Comparison of ENCODE assay signal across 10 cellular contexts in genomic region chr10:22103701-22104100, GRCh38.
DNase-seq lines count a peak whose midpoint lies in the region; ATAC-seq and TF ChIP-seq lines count a peak whose summit lies in the region.
"Had no signal": no experiment of that assay in that cellular context is flagged by ENCODE, and none has a peak within 500 bp of the region (broad histone marks: within the 10 kb centered on the region; RNA-seq: fewer than 3 reads in every experiment).

No MANE protein-coding gene starts in this region.

- no peak overlapping the region for H3K56ac ChIP-seq in mesendoderm (ENCODE audit: low read length)

- H3K4me1 ChIP-seq in DOHH2 (ENCODE audit: control insufficient read depth, low read length) (no peaks in the 10 kb centered on the region), mesendoderm (ENCODE audit: control insufficient read depth, low read depth, low read length) (no peaks in the 10 kb centered on the region)

- H3K4me3 ChIP-seq in DOHH2 (ENCODE audit: low read length) = no peak overlapping the region
- H3K4me3 ChIP-seq in H7 (ENCODE audit: insufficient read depth, low read depth, low read length) = no peak overlapping the region
- no peak overlapping the region for H3K4me3 ChIP-seq in mesendoderm (ENCODE audit: low read length)

- no CpG with 5 or more reads among the region's 1 CpG for WGBS in mesendoderm (ENCODE audit: extremely low coverage, insufficient coverage, low lambda C conversion rate)

- no peak overlapping the region for H3K4ac ChIP-seq in mesendoderm (ENCODE audit: low read depth, low read length)

- H4K8ac ChIP-seq in mesendoderm (ENCODE audit: low read depth, low read length) = no peak overlapping the region

- H3K9me3 ChIP-seq in DOHH2 (ENCODE audit: control insufficient read depth, insufficient read depth, low read length) = no peaks in the 10 kb centered on the region

- H3K4me2 ChIP-seq in DOHH2 (ENCODE audit: low read length) (no peak overlapping the region), mesendoderm (ENCODE audit: low read length) (no peak overlapping the region)

- H3K36me3 ChIP-seq in DOHH2 (ENCODE audit: control insufficient read depth, low read length) (no peaks in the 10 kb centered on the region), H7 (replicated peaks; ENCODE audit: control insufficient read depth, insufficient read depth, low read length) (no peaks in the 10 kb centered on the region), mesendoderm (ENCODE audit: control insufficient read depth, insufficient read depth, low read length) (no peaks in the 10 kb centered on the region)

- TF ChIP-seq CTCF in DOHH2 (IDR thresholded peaks at IDR 0.05; ENCODE audit: low read depth, low read length, poor library complexity, severe bottlenecking) = peak; percentile 46
- peak; percentile 59 for TF ChIP-seq CTCF in VCaP (conservative IDR thresholded peaks at IDR 0.05)

- no peaks in the 10 kb centered on the region for H3K79me2 ChIP-seq in DOHH2 (ENCODE audit: control insufficient read depth, low read length)
- no peaks in the 10 kb centered on the region for H3K79me2 ChIP-seq in mesendoderm (ENCODE audit: control insufficient read depth, insufficient read depth, low read length)

- H4K20me1 ChIP-seq in DOHH2 (ENCODE audit: control insufficient read depth, insufficient read depth, low read depth, low read length) = no peaks in the 10 kb centered on the region

- no peak overlapping the region for H3K18ac ChIP-seq in mesendoderm (ENCODE audit: low read length)

- DNase-seq in H7 (peak; percentile 50), mesendoderm (peak; percentile 49), A172 (ENCODE audit: low spot score) (no peak), NCI-H774 (lab: John Stamatoyannopoulos, UW) (no peak)
- DNase-seq: activated CD4-positive, alpha-beta T cell treated with anti-CD3 and anti-CD28 coated beads, Interleukin-2, amount 10 ng/mL, durations not matched to agents 7 days and 5 days; NCI-H187 had no signal

- no peak overlapping the region for H2AK5ac ChIP-seq in mesendoderm (ENCODE audit: low read length)

- ATAC-seq in GM18858 (IDR thresholded peaks at IDR 0.05; ENCODE audit: unreplicated experiment) = no peak
- no peak for ATAC-seq in HG02571 (IDR thresholded peaks at IDR 0.05; ENCODE audit: unreplicated experiment)

- H3K27ac ChIP-seq in DOHH2 (ENCODE audit: low read depth, low read length) (no peak overlapping the region), VCaP (no peak overlapping the region), mesendoderm (ENCODE audit: low read depth, low read length) (no peak overlapping the region)

- no peak overlapping the region for H3K23ac ChIP-seq in mesendoderm (ENCODE audit: low read length)

- no peaks in the 10 kb centered on the region for H3F3A ChIP-seq in DOHH2 (ENCODE audit: control insufficient read depth, insufficient read depth)

- H3K9ac ChIP-seq in mesendoderm (ENCODE audit: low read length) = no peak overlapping the region

- no peak overlapping the region for H2BK5ac ChIP-seq in mesendoderm (ENCODE audit: low read length)

- H3K9me2 ChIP-seq in DOHH2 (replicated peaks; ENCODE audit: control insufficient read depth, low read length) = no peaks in the 10 kb centered on the region

- H3K79me1 ChIP-seq in mesendoderm (ENCODE audit: low read length) = no peaks in the 10 kb centered on the region

- no peak overlapping the region for H4K5ac ChIP-seq in mesendoderm (ENCODE audit: low read length)

- H3K27me3 ChIP-seq in DOHH2 (ENCODE audit: control insufficient read depth, low read length) (no peaks in the 10 kb centered on the region), H7 (ENCODE audit: control insufficient read depth, insufficient read depth, low read length) (no peaks in the 10 kb centered on the region), mesendoderm (ENCODE audit: insufficient read depth, low read length, poor library complexity) (no peaks in the 10 kb centered on the region)

- H2BK120ac ChIP-seq in mesendoderm (ENCODE audit: low read depth, low read length) = no peak overlapping the region

- H2BK15ac ChIP-seq in mesendoderm (replicated peaks; ENCODE audit: low read depth) = no peak overlapping the region

Comparison
In these comparisons a context has a peak if more than half of its experiments do, and no peak if none do; other contexts are left out.
1. DNase-seq: peak in H7 (single experiment) and mesendoderm (single experiment); none in A172 (single experiment) and NCI-H774 (single experiment).